22 cellular contexts compared by ENCODE assay signal in the genomic region with DNA sequence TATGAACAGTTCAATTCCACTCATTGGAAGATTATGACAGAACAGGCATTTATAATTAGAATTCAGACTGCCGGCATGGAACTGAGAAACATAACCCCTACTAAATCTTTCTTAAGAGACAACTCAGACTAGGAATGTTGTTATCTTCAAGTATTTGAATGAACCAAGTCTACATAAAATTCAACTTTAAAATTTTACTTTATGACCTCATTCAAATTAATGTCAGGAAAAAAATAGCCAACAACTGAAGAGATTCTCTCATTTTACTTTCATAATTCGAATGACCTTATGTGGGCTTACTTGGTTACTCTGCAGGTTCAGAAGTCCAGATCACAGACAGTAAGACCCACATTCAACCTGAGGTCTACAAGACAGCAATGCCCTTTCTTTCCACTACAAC.
DNase-seq lines count a peak whose midpoint lies in the region; ATAC-seq, FAIRE-seq and TF ChIP-seq lines count a peak whose summit lies in the region.
"Had no signal": no experiment of that assay in that cellular context is flagged by ENCODE, and none has a peak within 500 bp of the region (broad histone marks: within the 10 kb centered on the region; RNA-seq: fewer than 3 reads in every experiment).

No MANE protein-coding gene starts in this region.

- H3K27me3 Mint-ChIP-seq in GM23338 (ENCODE audit: insufficient read depth, low read depth, poor library complexity) (no peaks in the 10 kb centered on the region), astrocyte (ENCODE audit: low read depth, unreplicated experiment) (no peaks in the 10 kb centered on the region)

- no peaks in the 10 kb centered on the region for H3K9me3 ChIP-seq in astrocyte (ENCODE audit: insufficient read depth, low read depth, low read length)
- H3K9me3 ChIP-seq in osteoblast (ENCODE audit: low read depth, low read length) = no peaks in the 10 kb centered on the region

- no peak overlapping the region for H3K27ac ChIP-seq in GM23338 (ENCODE audit: low read depth)
- H3K27ac ChIP-seq in astrocyte (ENCODE audit: low read depth, low read length) = peak overlapping the region; percentile 8
- H3K27ac ChIP-seq in osteoblast (ENCODE audit: low read depth, low read length) = peak overlapping the region; percentile 39

- H3K79me2 ChIP-seq in GM23338 (replicated peaks; ENCODE audit: insufficient read depth) (peaks cover 38% of the 10 kb centered on the region), astrocyte (ENCODE audit: insufficient read depth, low read length) (peaks cover 7% of the 10 kb centered on the region), osteoblast (ENCODE audit: insufficient read depth, low read length) (peaks cover 10% of the 10 kb centered on the region)

- no peak for TF ChIP-seq CTCF in GM23338 (conservative IDR thresholded peaks at IDR 0.05; ENCODE audit: low read depth in 2 of 2)
- no peak for TF ChIP-seq CTCF in astrocyte (IDR thresholded peaks at IDR 0.05; ENCODE audit: insufficient read depth, low read depth, low read length)
- TF ChIP-seq CTCF in osteoblast (IDR thresholded peaks at IDR 0.05; ENCODE audit: extremely low read depth, low read depth, low read length) = no peak

- no peaks in the 10 kb centered on the region for H3K36me3 ChIP-seq in GM23338 (ENCODE audit: insufficient read depth)
- no peaks in the 10 kb centered on the region for H3K36me3 ChIP-seq in astrocyte (ENCODE audit: insufficient read depth, low read length)
- no peaks in the 10 kb centered on the region for H3K36me3 ChIP-seq in osteoblast (ENCODE audit: insufficient read depth, low read length)

- H3K27me3 ChIP-seq in GM23338 (ENCODE audit: insufficient read depth) (no peaks in the 10 kb centered on the region), astrocyte (ENCODE audit: insufficient read depth, low read length) (no peaks in the 10 kb centered on the region), osteoblast (ENCODE audit: insufficient read depth, low read length) (no peaks in the 10 kb centered on the region)

- H4K20me1 ChIP-seq in GM23338 (replicated peaks; ENCODE audit: insufficient read depth) (no peaks in the 10 kb centered on the region; the same call in 1 of the 2 replicates), astrocyte (ENCODE audit: insufficient read depth, low read length) (peaks cover 21% of the 10 kb centered on the region), osteoblast (ENCODE audit: insufficient read depth, low read length) (peaks cover 10% of the 10 kb centered on the region)

- no peaks in the 10 kb centered on the region for H3K9me2 ChIP-seq in GM23338 (ENCODE audit: insufficient read depth)

- H3K4me1 ChIP-seq in GM23338 (ENCODE audit: insufficient read depth) (0 out of 2 replicates have a peak, but pooled peaks cover 9% of the 10 kb centered on the region), astrocyte (ENCODE audit: insufficient read depth, low read length) (no peaks in the 10 kb centered on the region), osteoblast (ENCODE audit: insufficient read depth, low read length) (no peaks in the 10 kb centered on the region)

- no peaks in the 10 kb centered on the region for H3K36me3 Mint-ChIP-seq in GM23338 (ENCODE audit: low read depth)
- no peaks in the 10 kb centered on the region for H3K36me3 Mint-ChIP-seq in astrocyte (ENCODE audit: low read depth, unreplicated experiment)
- H3K36me3 Mint-ChIP-seq: CD4-positive, CD25-positive, alpha-beta regulatory T cell had no signal

- H3K9ac ChIP-seq in astrocyte (ENCODE audit: low read length) = no peak overlapping the region

- no peaks in the 10 kb centered on the region for H3K9me3 Mint-ChIP-seq in GM23338
- no peaks in the 10 kb centered on the region for H3K9me3 Mint-ChIP-seq in astrocyte (ENCODE audit: unreplicated experiment)

- H3K4me3 Mint-ChIP-seq in GM23338 = no peak overlapping the region
- H3K4me3 Mint-ChIP-seq in astrocyte (ENCODE audit: unreplicated experiment) = no peak overlapping the region
- H3K4me3 Mint-ChIP-seq: CD4-positive, CD25-positive, alpha-beta regulatory T cell had no signal

- H3F3A ChIP-seq in GM23338 (replicated peaks; ENCODE audit: low read depth) = no peaks in the 10 kb centered on the region

- DNase-seq in GM23338 (ENCODE audit: low spot score) (no peak), astrocyte (ENCODE audit: low read depth) (no peak), iris pigment epithelial cell (ENCODE audit: low read depth) (peak; percentile 56), osteoblast (ENCODE audit: insufficient read length, low spot score, missing footprints) (no peak), NCI-H524 treated with DMSO at 0.1 percent for 48 hours (lab: John Stamatoyannopoulos, UW) (no peak)
- DNase-seq in activated T-cell treated with anti-CD3 and anti-CD28 coated beads, Interleukin-2, amount 50 U/mL, for 48 hours = no peak
- no peak for DNase-seq in NK-92 treated with Interleukin-12 subunit alpha and Interleukin-12 subunit beta, amount 100 ng/mL, for 24 hours (lab: John Stamatoyannopoulos, UW)
- DNase-seq: 8988T; ACHN; CD4-positive, CD25-positive, alpha-beta regulatory T cell; KBM-7; MV-4-11; NCI-H1105 treated with DMSO at 0.1 percent for 48 hours; NCI-H2029; NCI-H2227 treated with DMSO at 0.1 percent for 48 hours; NCI-H69; SHP77 treated with DMSO at 0.1 percent for 48 hours had no signal

- H3K4me1 Mint-ChIP-seq in GM23338 = peaks cover 16% of the 10 kb centered on the region
- H3K4me1 Mint-ChIP-seq in astrocyte (ENCODE audit: low read depth, unreplicated experiment) = peaks cover 6% of the 10 kb centered on the region
- H3K4me1 Mint-ChIP-seq: CD4-positive, CD25-positive, alpha-beta regulatory T cell had no signal

- ATAC-seq in GM23338 (no peak), GM18511 (IDR thresholded peaks at IDR 0.05; ENCODE audit: unreplicated experiment) (no peak)
- ATAC-seq: HCT116, Panc1 had no signal

- H2AFZ ChIP-seq in GM23338 (no peak overlapping the region), astrocyte (ENCODE audit: low read depth, low read length) (no peak overlapping the region), osteoblast (ENCODE audit: low read length) (no peak overlapping the region)

- no peak overlapping the region for H3K4me2 ChIP-seq in GM23338
- peak overlapping the region; percentile 38 for H3K4me2 ChIP-seq in astrocyte (ENCODE audit: low read length)
- peak overlapping the region; percentile 34 for H3K4me2 ChIP-seq in osteoblast (ENCODE audit: insufficient read depth, low read length)

- FAIRE-seq in astrocyte (lab: Jason Lieb, UNC) = no peak
- FAIRE-seq: D721Med, H1 had no signal

- H3K4me3 ChIP-seq in GM23338 = no peak overlapping the region
- no peak overlapping the region for H3K4me3 ChIP-seq in astrocyte (ENCODE audit: insufficient read depth, low read depth, low read length)
- H3K4me3 ChIP-seq in osteoblast (ENCODE audit: insufficient read depth, low read length) = no peak overlapping the region

- H3K27ac Mint-ChIP-seq in GM23338 (peak overlapping the region; percentile 17; the same call in 1 of the 2 replicates), astrocyte (ENCODE audit: unreplicated experiment) (no peak overlapping the region)
- H3K27ac Mint-ChIP-seq: CD4-positive, CD25-positive, alpha-beta regulatory T cell had no signal

TF ChIP-seq in GM23338, 12 proteins besides CTCF, POLR2A, EP300 and RAD21 (continues in another document):
- TF ChIP-seq NANOG (IDR thresholded peaks at IDR 0.05; ENCODE audit: borderline replicate concordance) (no peak), CREB1 (CRISPR knock-in tag; IDR thresholded peaks at IDR 0.05; ENCODE audit: low read depth) (no peak), ZNF331 (CRISPR knock-in tag; IDR thresholded peaks at IDR 0.05; ENCODE audit: low read depth) (no peak), ZNF114 (CRISPR knock-in tag; IDR thresholded peaks at IDR 0.05) (no peak), POLR2AphosphoS5 (IDR thresholded peaks at IDR 0.05; ENCODE audit: low read depth) (no peak)
- TF ChIP-seq, protein P1, sequence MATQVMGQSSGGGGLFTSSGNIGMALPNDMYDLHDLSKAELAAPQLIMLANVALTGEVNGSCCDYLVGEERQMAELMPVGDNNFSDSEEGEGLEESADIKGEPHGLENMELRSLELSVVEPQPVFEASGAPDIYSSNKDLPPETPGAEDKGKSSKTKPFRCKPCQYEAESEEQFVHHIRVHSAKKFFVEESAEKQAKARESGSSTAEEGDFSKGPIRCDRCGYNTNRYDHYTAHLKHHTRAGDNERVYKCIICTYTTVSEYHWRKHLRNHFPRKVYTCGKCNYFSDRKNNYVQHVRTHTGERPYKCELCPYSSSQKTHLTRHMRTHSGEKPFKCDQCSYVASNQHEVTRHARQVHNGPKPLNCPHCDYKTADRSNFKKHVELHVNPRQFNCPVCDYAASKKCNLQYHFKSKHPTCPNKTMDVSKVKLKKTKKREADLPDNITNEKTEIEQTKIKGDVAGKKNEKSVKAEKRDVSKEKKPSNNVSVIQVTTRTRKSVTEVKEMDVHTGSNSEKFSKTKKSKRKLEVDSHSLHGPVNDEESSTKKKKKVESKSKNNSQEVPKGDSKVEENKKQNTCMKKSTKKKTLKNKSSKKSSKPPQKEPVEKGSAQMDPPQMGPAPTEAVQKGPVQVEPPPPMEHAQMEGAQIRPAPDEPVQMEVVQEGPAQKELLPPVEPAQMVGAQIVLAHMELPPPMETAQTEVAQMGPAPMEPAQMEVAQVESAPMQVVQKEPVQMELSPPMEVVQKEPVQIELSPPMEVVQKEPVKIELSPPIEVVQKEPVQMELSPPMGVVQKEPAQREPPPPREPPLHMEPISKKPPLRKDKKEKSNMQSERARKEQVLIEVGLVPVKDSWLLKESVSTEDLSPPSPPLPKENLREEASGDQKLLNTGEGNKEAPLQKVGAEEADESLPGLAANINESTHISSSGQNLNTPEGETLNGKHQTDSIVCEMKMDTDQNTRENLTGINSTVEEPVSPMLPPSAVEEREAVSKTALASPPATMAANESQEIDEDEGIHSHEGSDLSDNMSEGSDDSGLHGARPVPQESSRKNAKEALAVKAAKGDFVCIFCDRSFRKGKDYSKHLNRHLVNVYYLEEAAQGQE (IDR thresholded peaks at IDR 0.05; ENCODE audit: unreplicated experiment) = no peak
